In genomic region chr16:84618428-84619102, GRCh38 we compare ENCODE assay signal across 8 cellular contexts. TPM values are rescaled to one million over a fixed set of nuclear protein-coding genes. Genes with fewer than 3 reads are reported as not detected.
DNase-seq lines count a peak whose midpoint lies in the region; ATAC-seq and TF ChIP-seq lines count a peak whose summit lies in the region.

No MANE protein-coding gene starts in this region.

- peak overlapping the region; percentile 64 for H3K27ac Mint-ChIP-seq in CD4-positive, alpha-beta T cell
- peak overlapping the region; percentile 25 for H3K27ac Mint-ChIP-seq in activated naive CD8-positive, alpha-beta T cell treated with anti-CD3 and anti-CD28 coated beads, Interleukin-2, amount 50 U/mL, for 24 hours
- H3K27ac Mint-ChIP-seq in stimulated activated effector memory CD8-positive, alpha-beta T cell treated with anti-CD3 and anti-CD28 coated beads, Interleukin-12 subunit alpha, Interleukin-12 subunit beta, amount 100 ng/mL, for 72 hours = peak overlapping the region; percentile 67

- no peaks in the 10 kb centered on the region for H3K9me3 ChIP-seq in CD4-positive, alpha-beta T cell (ENCODE audit: control insufficient read depth, low read length)
- H3K9me3 ChIP-seq in iPS DF 6.9 (ENCODE audit: control insufficient read depth, insufficient read depth, low read length) = no peaks in the 10 kb centered on the region

- intact Hi-C loops in CD4-positive, alpha-beta T cell (cut with DNase I, micrococcal nuclease) = loop anchor here (1.0 to 5.0 kb wide), 2 partner anchors 36 to 107 kb away; no protein-coding TSS in a partner anchor

- peaks cover 31% of the 10 kb centered on the region for H3K36me3 Mint-ChIP-seq in CD4-positive, alpha-beta T cell (ENCODE audit: low read depth)
- H3K36me3 Mint-ChIP-seq in activated naive CD8-positive, alpha-beta T cell treated with anti-CD3 and anti-CD28 coated beads, Interleukin-2, amount 50 U/mL, for 24 hours (ENCODE audit: low read depth) = peaks cover 33% of the 10 kb centered on the region
- peaks cover 42% of the 10 kb centered on the region for H3K36me3 Mint-ChIP-seq in stimulated activated effector memory CD8-positive, alpha-beta T cell treated with anti-CD3 and anti-CD28 coated beads, Interleukin-12 subunit alpha, Interleukin-12 subunit beta, amount 100 ng/mL, for 72 hours

- peaks cover 43% of the 10 kb centered on the region for H3K4me1 Mint-ChIP-seq in CD4-positive, alpha-beta T cell (ENCODE audit: low read depth)
- H3K4me1 Mint-ChIP-seq in activated naive CD8-positive, alpha-beta T cell treated with anti-CD3 and anti-CD28 coated beads, Interleukin-2, amount 50 U/mL, for 24 hours = peaks cover 50% of the 10 kb centered on the region
- peaks cover 49% of the 10 kb centered on the region for H3K4me1 Mint-ChIP-seq in stimulated activated effector memory CD8-positive, alpha-beta T cell treated with anti-CD3 and anti-CD28 coated beads, Interleukin-12 subunit alpha, Interleukin-12 subunit beta, amount 100 ng/mL, for 72 hours

- no peaks in the 10 kb centered on the region for H3K27me3 Mint-ChIP-seq in CD4-positive, alpha-beta T cell
- peaks cover 2% of the 10 kb centered on the region for H3K27me3 Mint-ChIP-seq in activated naive CD8-positive, alpha-beta T cell treated with anti-CD3 and anti-CD28 coated beads, Interleukin-2, amount 50 U/mL, for 24 hours

- CTCF ChIA-PET in CD4-positive, alpha-beta T cell (lab: Charles Lee) = interaction anchor here (0.8 to 1.5 kb wide), 3 partner anchors 18 to 108 kb away, joined by 3 to 6 read pairs (median 3); no protein-coding TSS in a partner anchor

- no peaks in the 10 kb centered on the region for H3K36me3 ChIP-seq in iPS DF 6.9 (ENCODE audit: control insufficient read depth, insufficient read depth, low read length)

- H3K4me3 Mint-ChIP-seq in CD4-positive, alpha-beta T cell = peak overlapping the region; percentile 85
- peak overlapping the region; percentile 52 for H3K4me3 Mint-ChIP-seq in activated naive CD8-positive, alpha-beta T cell treated with anti-CD3 and anti-CD28 coated beads, Interleukin-2, amount 50 U/mL, for 24 hours
- H3K4me3 Mint-ChIP-seq in stimulated activated effector memory CD8-positive, alpha-beta T cell treated with anti-CD3 and anti-CD28 coated beads, Interleukin-12 subunit alpha, Interleukin-12 subunit beta, amount 100 ng/mL, for 72 hours = peak overlapping the region; percentile 92

- no peak for ATAC-seq in CD4-positive, alpha-beta T cell (ENCODE audit: poor library complexity)
- no peak for ATAC-seq in activated naive CD8-positive, alpha-beta T cell treated with anti-CD3 and anti-CD28 coated beads, Interleukin-2, amount 50 U/mL, for 24 hours
- ATAC-seq in stimulated activated effector memory CD8-positive, alpha-beta T cell treated with anti-CD3 and anti-CD28 coated beads, Interleukin-12 subunit alpha, Interleukin-12 subunit beta, amount 100 ng/mL, for 72 hours = no peak
- no peak for ATAC-seq in HG03095 (IDR thresholded peaks at IDR 0.05; ENCODE audit: unreplicated experiment)

- POLR2A ChIA-PET in CD4-positive, alpha-beta T cell (lab: Charles Lee) = interaction anchor here (0.7 to 6.0 kb wide), 14 partner anchors 10 to 129 kb away, joined by 3 to 135 read pairs (median 4); partner anchors contain the start of gene KLHL36

- no peak for DNase-seq in CD4-positive, alpha-beta T cell
- DNase-seq in HT1080 (ENCODE audit: low read depth) = peak; percentile 99
- DNase-seq in activated naive CD8-positive, alpha-beta T cell treated with anti-CD3 and anti-CD28 coated beads, Interleukin-2, amount 50 U/mL, for 24 hours = no peak
- DNase-seq in iPS DF 6.9 (ENCODE audit: low read depth, low spot score) = no peak
- DNase-seq in stimulated activated effector memory CD8-positive, alpha-beta T cell treated with anti-CD3 and anti-CD28 coated beads, Interleukin-12 subunit alpha, Interleukin-12 subunit beta, amount 100 ng/mL, for 72 hours (ENCODE audit: low spot score in 2 of 2) = no peak
- no peak for DNase-seq in effector CD4-positive, alpha-beta T cell
- DNase-seq in DMS79 (lab: John Stamatoyannopoulos, UW) = no peak

- H3K27ac ChIP-seq in CD4-positive, alpha-beta T cell (ENCODE audit: low read depth, low read length) = no peak overlapping the region
- H3K27ac ChIP-seq in iPS DF 6.9 (ENCODE audit: low read length) = no peak overlapping the region

- no peaks in the 10 kb centered on the region for H3K9me3 Mint-ChIP-seq in CD4-positive, alpha-beta T cell
- no peaks in the 10 kb centered on the region for H3K9me3 Mint-ChIP-seq in activated naive CD8-positive, alpha-beta T cell treated with anti-CD3 and anti-CD28 coated beads, Interleukin-2, amount 50 U/mL, for 24 hours
- no peaks in the 10 kb centered on the region for H3K9me3 Mint-ChIP-seq in stimulated activated effector memory CD8-positive, alpha-beta T cell treated with anti-CD3 and anti-CD28 coated beads, Interleukin-12 subunit alpha, Interleukin-12 subunit beta, amount 100 ng/mL, for 72 hours

- H3K27me3 ChIP-seq in CD4-positive, alpha-beta T cell (ENCODE audit: control insufficient read depth, insufficient read depth, low read length) = no peaks in the 10 kb centered on the region
- no peaks in the 10 kb centered on the region for H3K27me3 ChIP-seq in iPS DF 6.9 (ENCODE audit: control insufficient read depth, insufficient read depth, low read length)

- H3K4me3 ChIP-seq in iPS DF 6.9 (ENCODE audit: low read length) = peak overlapping the region; percentile 23; the same call in 1 of the 2 replicates

- H3K4me1 ChIP-seq in iPS DF 6.9 (ENCODE audit: control insufficient read depth, insufficient read depth, low read length) = peaks cover 5% of the 10 kb centered on the region; the same call in 1 of the 2 replicates

- TF ChIP-seq CTCF in CD4-positive, alpha-beta T cell (IDR thresholded peaks at IDR 0.05) = no peak

- WGBS in iPS DF 6.9 (ENCODE audit: insufficient coverage, insufficient read length) = no CpG with 5 or more reads among the region's 9 CpGs

RNA-seq across cellular contexts. Expression of gene COTL1, which starts 0.7 kb away (rescaled TPM):
- 100 to 1,000 TPM; 179 to 181 TPM for total RNA-seq in CD4-positive, alpha-beta T cell
- total RNA-seq in HT1080 (2014; rRNA removed; shearing (Covaris generic)) = 187 and 217 TPM in 2 replicates
- polyA plus RNA-seq in HT1080 (2015; cell fraction: cytosol; rRNA removed) = 312 and 324 TPM in 2 replicates
- polyA plus RNA-seq in HT1080 (2015; cell fraction: nucleus; rRNA removed) = 73.4 and 82.7 TPM in 2 replicates

RNA-seq across cellular contexts. Expression of gene KLHL36, which starts 29.7 kb away (rescaled TPM):
- 10 to 100 TPM; 76.6 to 78.6 TPM for total RNA-seq in CD4-positive, alpha-beta T cell
- total RNA-seq in HT1080 (2014; rRNA removed; shearing (Covaris generic)) = 18.1 and 22.9 TPM in 2 replicates
- polyA plus RNA-seq in HT1080 (2015; cell fraction: cytosol; rRNA removed) = 19.3 and 22.5 TPM in 2 replicates
- polyA plus RNA-seq in HT1080 (2015; cell fraction: nucleus; rRNA removed) = 39.3 and 45.7 TPM in 2 replicates
